In genomic region chr7:82945480-82945879, GRCh38 we compare ENCODE assay signal across 16 cellular contexts.
"Had no signal": no experiment of that assay in that cellular context is flagged by ENCODE, and none has a peak within 500 bp of the region (broad histone marks: within the 10 kb centered on the region; RNA-seq: fewer than 3 reads in every experiment).

No MANE protein-coding gene starts in this region.

- H3K27ac ChIP-seq: ascending aorta, thyroid gland had no signal

- H3K36me3 ChIP-seq: ascending aorta, thyroid gland had no signal

- H3K27me3 ChIP-seq: ascending aorta, thyroid gland had no signal

- H3K9me3 ChIP-seq: ascending aorta, mucosa of descending colon, thyroid gland had no signal

- H3K4me3 ChIP-seq: ascending aorta, mucosa of descending colon, thyroid gland had no signal

- ATAC-seq: activated CD8-positive, alpha-beta T cell treated with anti-CD3 and anti-CD28 coated beads for 36 hours; mucosa of descending colon; right cardiac atrium had no signal

- H3K4me1 ChIP-seq: ascending aorta, thyroid gland had no signal

- DNase-seq: activated CD4-positive, alpha-beta T cell treated with anti-CD3 and anti-CD28 coated beads, Interleukin-2, amount 10 ng/mL, durations not matched to agents 24 days and 14 days; activated CD8-positive, alpha-beta T cell treated with anti-CD3 and anti-CD28 coated beads for 36 hours; activated effector memory CD4-positive, alpha-beta T cell treated with Interleukin-2 at 50 U/mL for 16 hours; activated T-cell treated with anti-CD3 and anti-CD28 coated beads, Interleukin-2, amount 50 U/mL, for 24 hours; effector CD8-positive, alpha-beta T cell; head of caudate nucleus; mesenchymal stem cell; mucosa of descending colon; naive B cell; right cardiac atrium; stimulated activated CD4-positive, alpha-beta T cell treated with anti-CD3 and anti-CD28 coated beads, Interleukin-2, amount 100 ng/mL, for 24 hours; stimulated activated naive CD4-positive, alpha-beta T cell treated with Interleukin-2 at 50 U/mL for 16 hours; T-helper 1 cell; T-helper 9 cell; thyroid gland had no signal
